11 cellular contexts compared by ENCODE assay signal in the genomic region with DNA sequence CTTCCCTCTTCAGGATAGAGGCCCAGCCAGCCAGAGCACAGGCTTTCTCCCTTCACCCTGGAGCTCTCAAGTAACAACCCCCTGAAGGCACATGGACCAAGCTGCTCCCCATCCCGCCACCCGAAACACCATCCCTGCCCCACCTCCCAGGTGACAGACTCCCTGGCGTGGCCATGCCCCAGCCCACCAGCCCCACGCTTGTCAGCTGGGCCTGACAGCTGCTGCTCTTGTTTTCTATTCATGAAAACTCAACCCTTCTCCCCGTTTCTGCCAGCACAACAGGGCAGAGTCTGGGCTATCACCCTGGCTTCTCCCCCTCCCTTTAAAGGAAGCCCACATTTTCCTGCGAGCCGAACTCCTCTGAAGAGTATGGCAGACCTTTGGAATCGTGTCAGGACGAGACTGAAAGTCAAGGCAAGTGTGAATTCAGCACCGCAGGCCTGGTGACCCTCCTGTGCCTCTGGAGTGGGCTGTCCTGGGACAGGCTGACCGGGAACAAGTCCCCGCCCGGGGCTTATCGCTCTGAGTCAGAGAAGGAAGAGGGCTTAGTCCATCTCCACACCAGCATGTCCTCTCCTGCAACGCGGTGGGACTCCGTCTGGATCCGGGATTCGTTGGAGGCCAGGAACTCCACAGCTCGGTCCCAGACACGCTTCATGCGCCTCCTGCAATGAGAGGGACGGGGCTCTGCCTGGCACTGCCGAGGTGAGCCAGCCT. TPM values are rescaled to one million over a fixed set of nuclear protein-coding genes. Genes with fewer than 3 reads are reported as not detected.
DNase-seq lines count a peak whose midpoint lies in the region; ATAC-seq and TF ChIP-seq lines count a peak whose summit lies in the region.
"Had no signal": no experiment of that assay in that cellular context is flagged by ENCODE, and none has a peak within 500 bp of the region (broad histone marks: within the 10 kb centered on the region; RNA-seq: fewer than 3 reads in every experiment).

No MANE protein-coding gene starts in this region.

- H3K27ac ChIP-seq in right cardiac atrium (ENCODE audit: low read length) = no peak overlapping the region
- peak overlapping the region in 20 of 21 experiments; percentile 2 to 87 (median 62) for H3K27ac ChIP-seq in skin epidermis

- H3K27me3 ChIP-seq in H7 (ENCODE audit: control insufficient read depth, insufficient read depth, low read length) (no peaks in the 10 kb centered on the region), right cardiac atrium (ENCODE audit: control insufficient read depth, insufficient read depth) (no peaks in the 10 kb centered on the region), HAP-1 (ENCODE audit: low read depth) (no peaks in the 10 kb centered on the region)

- H3K36me3 Mint-ChIP-seq in WTC11 = peaks cover 39% of the 10 kb centered on the region

- peak overlapping the region; percentile 72 for H3K27ac Mint-ChIP-seq in WTC11
- H3K27ac Mint-ChIP-seq: T-helper 2 cell treated with Interferon-gamma antibody and Interleukin-4, amounts not matched to agents 5 μg/mL and 100 μg/mL, for 36 hours had no signal

- CTCF ChIA-PET in WTC11 (lab: Charles Lee) = interaction anchor here (0.8 to 6.2 kb wide), 60 partner anchors 8 to 383 kb away, joined by 3 to 86 read pairs (median 7); a partner anchor contains a TSS

- H3K4me1 Mint-ChIP-seq in WTC11 = peaks cover 32% of the 10 kb centered on the region

- H3K4me1 ChIP-seq in right cardiac atrium (ENCODE audit: control insufficient read depth, insufficient read depth, low read length) = peaks cover 3% of the 10 kb centered on the region
- H3K4me1 ChIP-seq in HAP-1 = peaks cover 3% of the 10 kb centered on the region

- H3K4me3 ChIP-seq in H7 (ENCODE audit: insufficient read depth, low read depth, low read length) (no peak overlapping the region), right cardiac atrium (ENCODE audit: low read length) (no peak overlapping the region), skin epidermis (no peak overlapping the region), HAP-1 (no peak overlapping the region)

- POLR2A ChIA-PET in WTC11 (lab: Charles Lee) = interaction anchor here (0.5 to 0.8 kb wide), 2 partner anchors 40 to 472 kb away, joined by 3 read pairs; no protein-coding TSS in a partner anchor

- DNase-seq in H7 (peak; percentile 44), WTC11 (ENCODE audit: low spot score) (no peak), right cardiac atrium (peak in 2 of 3 donors; percentile 60 to 63), NCI-H510A (lab: John Stamatoyannopoulos, UW) (no peak), NCI-H1417 treated with DMSO at 0.1 percent for 48 hours (lab: John Stamatoyannopoulos, UW) (no peak), HAP-1 (ENCODE audit: low spot score in 2 of 2) (no peak)
- DNase-seq in stimulated activated CD4-positive, alpha-beta T cell treated with anti-CD3 and anti-CD28 coated beads, Interleukin-4, amount 100 ng/mL, for 24 hours = no peak

- 73% methylated on average over 24 of the region's 24 CpGs for WGBS in right cardiac atrium

- no peak for ATAC-seq in WTC11
- peak in 1 of 2 donors; percentile 19 for ATAC-seq in right cardiac atrium

- intact Hi-C loops in right cardiac atrium (cut with DNase I) = loop anchor here in 3 of 4 donors (5.0 to 10.0 kb wide), 3 partner anchors 253 to 373 kb away; a partner anchor contains a TSS

- in situ Hi-C loops in HAP-1 (cut with MboI; ENCODE audit: low sequenced_read_pairs) = no loop called here

- no peak for TF ChIP-seq CTCF in WTC11 (IDR thresholded peaks at IDR 0.05)

- no peak overlapping the region for H3K4me3 Mint-ChIP-seq in WTC11
- H3K4me3 Mint-ChIP-seq: T-helper 2 cell treated with Interferon-gamma antibody and Interleukin-4, amounts not matched to agents 5 μg/mL and 100 μg/mL, for 36 hours had no signal

- H3K27me3 Mint-ChIP-seq in WTC11 (ENCODE audit: low read depth) = no peaks in the 10 kb centered on the region

- H3K36me3 ChIP-seq in H7 (replicated peaks; ENCODE audit: control insufficient read depth, insufficient read depth, low read length) (peaks cover 32% of the 10 kb centered on the region), HAP-1 (replicated peaks) (peaks cover 42% of the 10 kb centered on the region)

- H3K9me3 Mint-ChIP-seq in WTC11 = peaks cover 2% of the 10 kb centered on the region
- H3K9me3 Mint-ChIP-seq: T-helper 2 cell treated with Interferon-gamma antibody and Interleukin-4, amounts not matched to agents 5 μg/mL and 100 μg/mL, for 36 hours had no signal

- H3K9me3 ChIP-seq in right cardiac atrium (ENCODE audit: control insufficient read depth, low read length) (no peaks in the 10 kb centered on the region), HAP-1 (no peaks in the 10 kb centered on the region)

TF ChIP-seq in WTC11, 78 proteins besides CTCF, POLR2A, EP300 and RAD21:
- no peak for TF ChIP-seq ZNF423 (CRISPR knock-in tag; IDR thresholded peaks at IDR 0.05)
- TF ChIP-seq FOXJ3 (CRISPR knock-in tag; IDR thresholded peaks at IDR 0.05; ENCODE audit: borderline replicate concordance) = no peak
- TF ChIP-seq, protein P1, sequence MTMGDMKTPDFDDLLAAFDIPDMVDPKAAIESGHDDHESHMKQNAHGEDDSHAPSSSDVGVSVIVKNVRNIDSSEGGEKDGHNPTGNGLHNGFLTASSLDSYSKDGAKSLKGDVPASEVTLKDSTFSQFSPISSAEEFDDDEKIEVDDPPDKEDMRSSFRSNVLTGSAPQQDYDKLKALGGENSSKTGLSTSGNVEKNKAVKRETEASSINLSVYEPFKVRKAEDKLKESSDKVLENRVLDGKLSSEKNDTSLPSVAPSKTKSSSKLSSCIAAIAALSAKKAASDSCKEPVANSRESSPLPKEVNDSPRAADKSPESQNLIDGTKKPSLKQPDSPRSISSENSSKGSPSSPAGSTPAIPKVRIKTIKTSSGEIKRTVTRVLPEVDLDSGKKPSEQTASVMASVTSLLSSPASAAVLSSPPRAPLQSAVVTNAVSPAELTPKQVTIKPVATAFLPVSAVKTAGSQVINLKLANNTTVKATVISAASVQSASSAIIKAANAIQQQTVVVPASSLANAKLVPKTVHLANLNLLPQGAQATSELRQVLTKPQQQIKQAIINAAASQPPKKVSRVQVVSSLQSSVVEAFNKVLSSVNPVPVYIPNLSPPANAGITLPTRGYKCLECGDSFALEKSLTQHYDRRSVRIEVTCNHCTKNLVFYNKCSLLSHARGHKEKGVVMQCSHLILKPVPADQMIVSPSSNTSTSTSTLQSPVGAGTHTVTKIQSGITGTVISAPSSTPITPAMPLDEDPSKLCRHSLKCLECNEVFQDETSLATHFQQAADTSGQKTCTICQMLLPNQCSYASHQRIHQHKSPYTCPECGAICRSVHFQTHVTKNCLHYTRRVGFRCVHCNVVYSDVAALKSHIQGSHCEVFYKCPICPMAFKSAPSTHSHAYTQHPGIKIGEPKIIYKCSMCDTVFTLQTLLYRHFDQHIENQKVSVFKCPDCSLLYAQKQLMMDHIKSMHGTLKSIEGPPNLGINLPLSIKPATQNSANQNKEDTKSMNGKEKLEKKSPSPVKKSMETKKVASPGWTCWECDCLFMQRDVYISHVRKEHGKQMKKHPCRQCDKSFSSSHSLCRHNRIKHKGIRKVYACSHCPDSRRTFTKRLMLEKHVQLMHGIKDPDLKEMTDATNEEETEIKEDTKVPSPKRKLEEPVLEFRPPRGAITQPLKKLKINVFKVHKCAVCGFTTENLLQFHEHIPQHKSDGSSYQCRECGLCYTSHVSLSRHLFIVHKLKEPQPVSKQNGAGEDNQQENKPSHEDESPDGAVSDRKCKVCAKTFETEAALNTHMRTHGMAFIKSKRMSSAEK (CRISPR knock-in tag; IDR thresholded peaks at IDR 0.05; ENCODE audit: borderline replicate concordance) = no peak
- no peak for TF ChIP-seq SMAD3 (CRISPR knock-in tag; IDR thresholded peaks at IDR 0.05; ENCODE audit: borderline replicate concordance)
- TF ChIP-seq KAT7 (CRISPR knock-in tag; IDR thresholded peaks at IDR 0.05; ENCODE audit: borderline replicate concordance) = no peak
- TF ChIP-seq, protein P2, sequence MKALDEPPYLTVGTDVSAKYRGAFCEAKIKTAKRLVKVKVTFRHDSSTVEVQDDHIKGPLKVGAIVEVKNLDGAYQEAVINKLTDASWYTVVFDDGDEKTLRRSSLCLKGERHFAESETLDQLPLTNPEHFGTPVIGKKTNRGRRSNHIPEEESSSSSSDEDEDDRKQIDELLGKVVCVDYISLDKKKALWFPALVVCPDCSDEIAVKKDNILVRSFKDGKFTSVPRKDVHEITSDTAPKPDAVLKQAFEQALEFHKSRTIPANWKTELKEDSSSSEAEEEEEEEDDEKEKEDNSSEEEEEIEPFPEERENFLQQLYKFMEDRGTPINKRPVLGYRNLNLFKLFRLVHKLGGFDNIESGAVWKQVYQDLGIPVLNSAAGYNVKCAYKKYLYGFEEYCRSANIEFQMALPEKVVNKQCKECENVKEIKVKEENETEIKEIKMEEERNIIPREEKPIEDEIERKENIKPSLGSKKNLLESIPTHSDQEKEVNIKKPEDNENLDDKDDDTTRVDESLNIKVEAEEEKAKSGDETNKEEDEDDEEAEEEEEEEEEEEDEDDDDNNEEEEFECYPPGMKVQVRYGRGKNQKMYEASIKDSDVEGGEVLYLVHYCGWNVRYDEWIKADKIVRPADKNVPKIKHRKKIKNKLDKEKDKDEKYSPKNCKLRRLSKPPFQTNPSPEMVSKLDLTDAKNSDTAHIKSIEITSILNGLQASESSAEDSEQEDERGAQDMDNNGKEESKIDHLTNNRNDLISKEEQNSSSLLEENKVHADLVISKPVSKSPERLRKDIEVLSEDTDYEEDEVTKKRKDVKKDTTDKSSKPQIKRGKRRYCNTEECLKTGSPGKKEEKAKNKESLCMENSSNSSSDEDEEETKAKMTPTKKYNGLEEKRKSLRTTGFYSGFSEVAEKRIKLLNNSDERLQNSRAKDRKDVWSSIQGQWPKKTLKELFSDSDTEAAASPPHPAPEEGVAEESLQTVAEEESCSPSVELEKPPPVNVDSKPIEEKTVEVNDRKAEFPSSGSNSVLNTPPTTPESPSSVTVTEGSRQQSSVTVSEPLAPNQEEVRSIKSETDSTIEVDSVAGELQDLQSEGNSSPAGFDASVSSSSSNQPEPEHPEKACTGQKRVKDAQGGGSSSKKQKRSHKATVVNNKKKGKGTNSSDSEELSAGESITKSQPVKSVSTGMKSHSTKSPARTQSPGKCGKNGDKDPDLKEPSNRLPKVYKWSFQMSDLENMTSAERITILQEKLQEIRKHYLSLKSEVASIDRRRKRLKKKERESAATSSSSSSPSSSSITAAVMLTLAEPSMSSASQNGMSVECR (CRISPR knock-in tag; IDR thresholded peaks at IDR 0.05; ENCODE audit: borderline replicate concordance) = no peak
- TF ChIP-seq TEAD4 (CRISPR knock-in tag; IDR thresholded peaks at IDR 0.05) = no peak

RNA-seq across cellular contexts. Expression of a gene that starts 16.7 kb away (rescaled TPM):
- total RNA-seq in H7 (2014; rRNA removed; shearing (Covaris generic)) = 74.6 and 79.6 TPM in 2 replicates
- total RNA-seq in WTC11 (2021) (46.6 to 62.9 TPM (median 48.2 TPM) in 3 replicates), right cardiac atrium (10 to 100 TPM; 29.5 to 34.6 (median 32.9) TPM)
- 33.2 TPM for polyA plus RNA-seq in right cardiac atrium

RNA-seq across cellular contexts. Expression of a gene that starts 25.6 kb away (rescaled TPM):
- 0.07 TPM in 1 of 2 replicates, not detected in the other for total RNA-seq in H7 (2014; rRNA removed; shearing (Covaris generic))
- 0.44 to 1.1 TPM (median 0.89 TPM) in 3 replicates for total RNA-seq in WTC11 (2021)
- 10 to 100 TPM in 3 of 4 donors, 1 to 10 TPM in 1; 10.0 to 44.4 (median 27.1) TPM for total RNA-seq in right cardiac atrium
- 14.4 TPM for polyA plus RNA-seq in right cardiac atrium

RNA-seq across cellular contexts. Expression of a gene that starts 31.5 kb away (rescaled TPM):
- total RNA-seq in H7 (2014; rRNA removed; shearing (Covaris generic)) = not detected in 2 replicates
- total RNA-seq in WTC11 (2021) (not detected in 3 replicates), right cardiac atrium (not detected)
- polyA plus RNA-seq in right cardiac atrium = not detected
- total RNA-seq: myocyte had no signal
- polyA plus RNA-seq: esophagus had no signal

Comparison
In these comparisons a context has a peak if more than half of its experiments do, and no peak if none do; other contexts are left out.
1. DNase-seq: peak in H7 (single experiment) and right cardiac atrium (2 of 3); none in WTC11 (single experiment), NCI-H510A (single experiment), NCI-H1417 treated with DMSO at 0.1 percent for 48 hours (single experiment), stimulated activated CD4-positive, alpha-beta T cell treated with anti-CD3 and anti-CD28 coated beads, Interleukin-4, amount 100 ng/mL, for 24 hours (single experiment) and HAP-1 (0 of 2).